Comparison of ENCODE assay signal across 8 cellular contexts in the genomic region with DNA sequence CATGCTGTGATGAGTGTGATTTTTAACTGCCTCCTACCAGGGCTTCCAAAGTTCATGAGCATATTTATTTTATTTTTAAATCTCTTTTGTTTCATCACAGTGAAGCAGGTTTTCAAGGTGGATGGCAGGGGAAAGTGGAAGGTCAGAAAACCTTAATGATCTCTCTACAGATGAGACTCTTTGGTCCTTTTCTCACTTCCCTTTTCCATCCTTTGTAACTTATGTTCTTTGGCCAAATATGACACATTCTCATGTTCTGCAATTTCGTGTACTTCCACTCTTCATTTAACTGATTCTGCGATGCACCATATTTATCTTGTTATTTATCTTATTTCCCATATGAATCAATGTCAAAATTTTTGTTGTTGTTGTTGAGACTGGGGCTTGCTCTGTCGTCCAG.
DNase-seq lines count a peak whose midpoint lies in the region; ATAC-seq and TF ChIP-seq lines count a peak whose summit lies in the region.
"Not testable (repeated sequence)": the region's sequence is repeated elsewhere in the genome, so short reads cannot be mapped to it uniquely, and the experiment has no call there.

No MANE protein-coding gene starts in this region.

- not testable (repeated sequence) for H3K9me3 Mint-ChIP-seq in activated T-cell treated with anti-CD3 and anti-CD28 coated beads, Interleukin-2, amount 50 U/mL, for 24 hours; natural killer cell

- intact Hi-C loops in natural killer cell (cut with micrococcal nuclease), result loop anchor here (2.0 kb wide), 1 partner anchor 17 kb away; no protein-coding TSS in a partner anchor

- H3K27me3 Mint-ChIP-seq in activated T-cell treated with anti-CD3 and anti-CD28 coated beads, Interleukin-2, amount 50 U/mL, for 24 hours; natural killer cell (ENCODE audit: low read depth in 2 of 2): not testable (repeated sequence)

- DNase-seq in DND-41; activated T-cell treated with anti-CD3 and anti-CD28 coated beads, Interleukin-2, amount 50 U/mL, for 24 hours; natural killer cell: not testable (repeated sequence)
- DNase-seq in NOMO-1 treated with DMSO at 0.1 percent for 48 hours (lab: John Stamatoyannopoulos, UW; ENCODE audit: unreplicated experiment), result peak; percentile 78

- H3K9me3 ChIP-seq in DND-41 (ENCODE audit: insufficient read depth, low read length, severe bottlenecking), result not testable (repeated sequence)

- not testable (repeated sequence) for H2AFZ ChIP-seq in DND-41 (ENCODE audit: low read depth, low read length)

- not testable (repeated sequence) for H4K20me1 ChIP-seq in DND-41 (ENCODE audit: insufficient read depth, low read length)

- not testable (repeated sequence) for H3K4me3 ChIP-seq in DND-41 (ENCODE audit: low read depth in 1 of 2, low read length in 2 of 2)

- H3K36me3 Mint-ChIP-seq in activated T-cell treated with anti-CD3 and anti-CD28 coated beads, Interleukin-2, amount 50 U/mL, for 24 hours (ENCODE audit: low read depth), result not testable (repeated sequence)
- H3K36me3 Mint-ChIP-seq in natural killer cell, result peaks cover 38% of the 10 kb centered on the region

- peak overlapping the region; percentile 50 for H3K4me3 Mint-ChIP-seq in activated T-cell treated with anti-CD3 and anti-CD28 coated beads, Interleukin-2, amount 50 U/mL, for 24 hours
- H3K4me3 Mint-ChIP-seq in natural killer cell, result peak overlapping the region; percentile 5

- H3K27ac ChIP-seq in DND-41 (ENCODE audit: low read length), result not testable (repeated sequence)

- not testable (repeated sequence) for H3K9ac ChIP-seq in DND-41 (ENCODE audit: low read depth, low read length)

- not testable (repeated sequence) for ATAC-seq in DND-41 (ENCODE audit: insufficient read depth, low read depth); natural killer cell
- ATAC-seq in GM18907 (IDR thresholded peaks at IDR 0.05; ENCODE audit: unreplicated experiment), result peak; percentile 93
- ATAC-seq in GM21390 (IDR thresholded peaks at IDR 0.05; ENCODE audit: unreplicated experiment), result peak; percentile 93
- ATAC-seq in HG02852 (IDR thresholded peaks at IDR 0.05; ENCODE audit: unreplicated experiment), result peak; percentile 81
- peak; percentile 88 for ATAC-seq in HG03378 (IDR thresholded peaks at IDR 0.05; ENCODE audit: unreplicated experiment)

- not testable (repeated sequence) for H3K27me3 ChIP-seq in DND-41 (ENCODE audit: insufficient read depth, low read length, poor library complexity)

- peaks cover 15% of the 10 kb centered on the region; the same call in 1 of the 2 replicates for H3K4me1 ChIP-seq in DND-41 (ENCODE audit: insufficient read depth, low read length)

- peaks cover 32% of the 10 kb centered on the region for H3K36me3 ChIP-seq in DND-41 (ENCODE audit: insufficient read depth, low read length)

- H3K27ac Mint-ChIP-seq in activated T-cell treated with anti-CD3 and anti-CD28 coated beads, Interleukin-2, amount 50 U/mL, for 24 hours, result not testable (repeated sequence)
- peak overlapping the region; percentile 58 to 93 for H3K27ac Mint-ChIP-seq in natural killer cell

- H3K79me2 ChIP-seq in DND-41 (ENCODE audit: insufficient read depth, low read length), result peaks cover 15% of the 10 kb centered on the region

- peaks cover 22% of the 10 kb centered on the region for H3K4me1 Mint-ChIP-seq in activated T-cell treated with anti-CD3 and anti-CD28 coated beads, Interleukin-2, amount 50 U/mL, for 24 hours (ENCODE audit: low read depth)
- H3K4me1 Mint-ChIP-seq in natural killer cell, result peaks cover 57 to 74% of the 10 kb centered on the region in 2 donors

- peak overlapping the region; percentile 17; the same call in 1 of the 2 replicates for H3K4me2 ChIP-seq in DND-41 (ENCODE audit: insufficient read depth, low read length)

- not testable (repeated sequence) for TF ChIP-seq CTCF in DND-41 (IDR thresholded peaks at IDR 0.05; ENCODE audit: borderline replicate concordance, extremely low read depth, low read length, poor library complexity, severe bottlenecking); natural killer cell (IDR thresholded peaks at IDR 0.05)
